ENCODE assay signal across 20 cellular contexts in genomic region chr18:75343389-75343788, GRCh38.
A peak's percentile ranks its signal among the peaks of the same experiment; 100 is the strongest.
DNase-seq lines count a peak whose midpoint lies in the region; ATAC-seq and TF ChIP-seq lines count a peak whose summit lies in the region.
"Had no signal": no experiment of that assay in that cellular context is flagged by ENCODE, and none has a peak within 500 bp of the region (broad histone marks: within the 10 kb centered on the region; RNA-seq: fewer than 3 reads in every experiment).

No MANE protein-coding gene starts in this region.

- intact Hi-C loops in heart right ventricle (cut with DNase I) = no loop called here

- no peak overlapping the region for H2BK5ac ChIP-seq in neuronal stem cell (ENCODE audit: low read length)

- peak overlapping the region; percentile 48 for H3K27ac Mint-ChIP-seq in nephron progenitor cell
- H3K27ac Mint-ChIP-seq: CD14-positive monocyte; CD4-positive, alpha-beta T cell; CD8-positive, alpha-beta memory T cell; GM23338; H9 had no signal

- no peaks in the 10 kb centered on the region for H3K36me3 Mint-ChIP-seq in nephron progenitor cell (ENCODE audit: low read depth)
- H3K36me3 Mint-ChIP-seq: CD14-positive monocyte; CD8-positive, alpha-beta memory T cell had no signal

- no peaks in the 10 kb centered on the region for H3K9me3 ChIP-seq in right atrium auricular region
- no peaks in the 10 kb centered on the region for H3K9me3 ChIP-seq in heart right ventricle
- no peaks in the 10 kb centered on the region for H3K9me3 ChIP-seq in neuronal stem cell (replicated peaks in 1 of 2; ENCODE audit: control insufficient read depth in 2 of 2, insufficient read depth in 1 of 2, low read depth in 1 of 2, low read length in 2 of 2)
- H3K9me3 ChIP-seq: A549; BE2C; BLaER1 treated with 17β-estradiol and CSF1 and Interleukin-3, amounts not matched to agents 10 nM and 100 nM had no signal

- H3K4me3 Mint-ChIP-seq in nephron progenitor cell = no peak overlapping the region
- H3K4me3 Mint-ChIP-seq: CD14-positive monocyte; CD4-positive, alpha-beta T cell; CD8-positive, alpha-beta memory T cell; GM23338; H9 had no signal

- no peak overlapping the region for H4K91ac ChIP-seq in neuronal stem cell (ENCODE audit: low read depth, low read length, poor library complexity)

- H3K4me1 Mint-ChIP-seq in nephron progenitor cell = peaks cover 87% of the 10 kb centered on the region
- H3K4me1 Mint-ChIP-seq: CD14-positive monocyte; CD8-positive, alpha-beta memory T cell had no signal

- H4K8ac ChIP-seq in neuronal stem cell (ENCODE audit: low read depth, low read length) = no peak overlapping the region

- TF ChIP-seq CTCF in right atrium auricular region (IDR thresholded peaks at IDR 0.05) = no peak
- TF ChIP-seq CTCF in heart right ventricle (IDR thresholded peaks at IDR 0.05) = no peak
- no peak for TF ChIP-seq CTCF in nephron progenitor cell (IDR thresholded peaks at IDR 0.05)

- no peak overlapping the region for H2AK5ac ChIP-seq in neuronal stem cell (ENCODE audit: low read depth, low read length)

- ATAC-seq in heart right ventricle = no peak
- ATAC-seq in HG03108 (IDR thresholded peaks at IDR 0.05; ENCODE audit: unreplicated experiment) = no peak
- ATAC-seq: A549 had no signal

- H3K14ac ChIP-seq in neuronal stem cell (ENCODE audit: low read length) = no peak overlapping the region

- no peak overlapping the region for H3K27ac ChIP-seq in right atrium auricular region
- no peak overlapping the region for H3K27ac ChIP-seq in heart right ventricle
- no peak overlapping the region for H3K27ac ChIP-seq in neuronal stem cell (replicated peaks; ENCODE audit: low read length)
- H3K27ac ChIP-seq: A549; BLaER1 treated with 17β-estradiol and CSF1 and Interleukin-3, amounts not matched to agents 10 nM and 100 nM had no signal

- no peak overlapping the region for H3K23ac ChIP-seq in neuronal stem cell (ENCODE audit: low read depth, low read length, poor library complexity)

- no peak overlapping the region for H2BK15ac ChIP-seq in neuronal stem cell (ENCODE audit: low read length)

- H3K27me3 ChIP-seq in right atrium auricular region = no peaks in the 10 kb centered on the region
- H3K27me3 ChIP-seq in heart right ventricle = peaks cover 0 to 6% (median 0%) of the 10 kb centered on the region in 7 donors
- peaks cover 0 to 66% (median 0%) of the 10 kb centered on the region in 3 experiments for H3K27me3 ChIP-seq in neuronal stem cell (ENCODE audit: control insufficient read depth in 3 of 3, insufficient read depth in 3 of 3, low read depth in 1 of 3, low read length in 3 of 3)
- H3K27me3 ChIP-seq: BE2C; BLaER1 treated with 17β-estradiol and CSF1 and Interleukin-3, amounts not matched to agents 10 nM and 100 nM had no signal

- peak overlapping the region; percentile 39 for H2BK120ac ChIP-seq in neuronal stem cell (ENCODE audit: low read depth, low read length)

- H3K9ac ChIP-seq in neuronal stem cell (ENCODE audit: low read depth, low read length, poor library complexity) = no peak overlapping the region
- H3K9ac ChIP-seq: BLaER1 treated with 17β-estradiol and CSF1 and Interleukin-3, amounts not matched to agents 10 nM and 100 nM had no signal

- H3K36me3 ChIP-seq in right atrium auricular region = no peaks in the 10 kb centered on the region
- no peaks in the 10 kb centered on the region for H3K36me3 ChIP-seq in heart right ventricle
- H3K36me3 ChIP-seq in neuronal stem cell (replicated peaks in 1 of 2; ENCODE audit: control insufficient read depth in 2 of 2, insufficient read depth in 2 of 2, low read length in 2 of 2) = no peaks in the 10 kb centered on the region
- H3K36me3 ChIP-seq: BE2C; BLaER1 treated with 17β-estradiol and CSF1 and Interleukin-3, amounts not matched to agents 10 nM and 100 nM had no signal

- H3K27me3 Mint-ChIP-seq in nephron progenitor cell (ENCODE audit: low read depth, poor library complexity) = no peaks in the 10 kb centered on the region

- H3K18ac ChIP-seq in neuronal stem cell (ENCODE audit: low read length) = no peak overlapping the region

- H2AFZ ChIP-seq in neuronal stem cell (ENCODE audit: low read length) = no peak overlapping the region
- H2AFZ ChIP-seq: GM23338 had no signal

- no peaks in the 10 kb centered on the region for H3K4me1 ChIP-seq in right atrium auricular region
- H3K4me1 ChIP-seq in heart right ventricle = no peaks in the 10 kb centered on the region
- peaks cover 6 to 11% of the 10 kb centered on the region in 2 donors for H3K4me1 ChIP-seq in neuronal stem cell (ENCODE audit: control insufficient read depth in 2 of 2, insufficient read depth in 1 of 2, low read depth in 1 of 2, low read length in 2 of 2)
- H3K4me1 ChIP-seq: A549, BE2C had no signal

- H3K4ac ChIP-seq in neuronal stem cell (ENCODE audit: low read length) = no peak overlapping the region

- H3K4me3 ChIP-seq in right atrium auricular region (no peak overlapping the region), heart right ventricle (no peak overlapping the region), neuronal stem cell (ENCODE audit: low read length in 2 of 2) (no peak overlapping the region)
- H3K4me3 ChIP-seq: A549; BLaER1 treated with 17β-estradiol and CSF1 and Interleukin-3, amounts not matched to agents 10 nM and 100 nM; GM23338 had no signal

- no peak overlapping the region for H2BK12ac ChIP-seq in neuronal stem cell (ENCODE audit: low read length)

- DNase-seq in right atrium auricular region (ENCODE audit: low spot score) (peak; percentile 30), heart right ventricle (no peak), nephron progenitor cell (peak; percentile 53), neuronal stem cell (ENCODE audit: low spot score) (no peak), NCI-H2171 treated with DMSO at 0.1 percent for 48 hours (lab: John Stamatoyannopoulos, UW) (no peak)
- DNase-seq: 8988T; ACHN; AML-193; BE2C; CD4-positive, alpha-beta T cell; CD8-positive, alpha-beta memory T cell; DMS53; DMS79 treated with DMSO at 0.1 percent for 48 hours; GF-D8 had no signal

- no peak overlapping the region for H3K4me2 ChIP-seq in neuronal stem cell (ENCODE audit: insufficient read depth, low read length, poor library complexity, severe bottlenecking)
- H3K4me2 ChIP-seq: A549; BLaER1 treated with 17β-estradiol and CSF1 and Interleukin-3, amounts not matched to agents 10 nM and 100 nM; GM23338 had no signal

- no peaks in the 10 kb centered on the region for H3K9me3 Mint-ChIP-seq in nephron progenitor cell
- H3K9me3 Mint-ChIP-seq: CD4-positive, alpha-beta T cell; CD8-positive, alpha-beta memory T cell; GM23338; H9 had no signal

- no peaks in the 10 kb centered on the region for H3K79me1 ChIP-seq in neuronal stem cell (ENCODE audit: low read depth, low read length)

- 88 to 93% methylated on average over 6 of the region's 6 CpGs for WGBS in heart right ventricle, 2 donors
- no CpG with 5 or more reads among the region's 6 CpGs for WGBS in neuronal stem cell (ENCODE audit: extremely low coverage in 2 of 2, insufficient read length in 2 of 2, insufficient replicate concordance in 1 of 2), 2 donors

Comparison
In these comparisons a context has a peak if more than half of its experiments do, and no peak if none do; other contexts are left out.
1. DNase-seq: peak in right atrium auricular region (single experiment) and nephron progenitor cell (single experiment); none in heart right ventricle (0 of 2), neuronal stem cell (single experiment) and NCI-H2171 treated with DMSO at 0.1 percent for 48 hours (single experiment).